In genomic region chr19:10352764-10353671, GRCh38 we compare ENCODE assay signal across 1 cellular context.
TF ChIP-seq lines count a peak whose summit lies in the region.

No MANE protein-coding gene starts in this region.

TF ChIP-seq in A549, 52 proteins besides CTCF, POLR2A, EP300 and RAD21:
- no peak for TF ChIP-seq MAFK (IDR thresholded peaks at IDR 0.05; ENCODE audit: partially characterized antibody)
- TF ChIP-seq CBX8 (IDR thresholded peaks at IDR 0.05) = no peak
- no peak for TF ChIP-seq KDM5A (IDR thresholded peaks at IDR 0.05)
- TF ChIP-seq NFE2L2 (conservative IDR thresholded peaks at IDR 0.05; ENCODE audit: low read length) = no peak
- TF ChIP-seq JUNB (IDR thresholded peaks at IDR 0.05) = no peak
- no peak for TF ChIP-seq ELK1 (IDR thresholded peaks at IDR 0.05; ENCODE audit: low read depth, low read length)
- TF ChIP-seq ZFP36 (IDR thresholded peaks at IDR 0.05; ENCODE audit: borderline replicate concordance, partially characterized antibody) = no peak
- no peak for TF ChIP-seq KDM1A (IDR thresholded peaks at IDR 0.05; ENCODE audit: low read depth)
- no peak for TF ChIP-seq EHMT2 (IDR thresholded peaks at IDR 0.05; ENCODE audit: low read depth)
- TF ChIP-seq, protein P1, sequence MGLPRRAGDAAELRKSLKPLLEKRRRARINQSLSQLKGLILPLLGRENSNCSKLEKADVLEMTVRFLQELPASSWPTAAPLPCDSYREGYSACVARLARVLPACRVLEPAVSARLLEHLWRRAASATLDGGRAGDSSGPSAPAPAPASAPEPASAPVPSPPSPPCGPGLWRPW (IDR thresholded peaks at IDR 0.05) = no peak
- no peak for TF ChIP-seq SREBF2 (IDR thresholded peaks at IDR 0.05)
- TF ChIP-seq EHF (CRISPR knock-in tag; IDR thresholded peaks at IDR 0.05) = no peak
- no peak for TF ChIP-seq CEBPB (IDR thresholded peaks at IDR 0.05)
- no peak for TF ChIP-seq RNF2 (IDR thresholded peaks at IDR 0.05; ENCODE audit: borderline replicate concordance, low read depth)
- TF ChIP-seq PHF8 (IDR thresholded peaks at IDR 0.05; ENCODE audit: borderline replicate concordance, low read depth) = no peak
- TF ChIP-seq, protein P2, sequence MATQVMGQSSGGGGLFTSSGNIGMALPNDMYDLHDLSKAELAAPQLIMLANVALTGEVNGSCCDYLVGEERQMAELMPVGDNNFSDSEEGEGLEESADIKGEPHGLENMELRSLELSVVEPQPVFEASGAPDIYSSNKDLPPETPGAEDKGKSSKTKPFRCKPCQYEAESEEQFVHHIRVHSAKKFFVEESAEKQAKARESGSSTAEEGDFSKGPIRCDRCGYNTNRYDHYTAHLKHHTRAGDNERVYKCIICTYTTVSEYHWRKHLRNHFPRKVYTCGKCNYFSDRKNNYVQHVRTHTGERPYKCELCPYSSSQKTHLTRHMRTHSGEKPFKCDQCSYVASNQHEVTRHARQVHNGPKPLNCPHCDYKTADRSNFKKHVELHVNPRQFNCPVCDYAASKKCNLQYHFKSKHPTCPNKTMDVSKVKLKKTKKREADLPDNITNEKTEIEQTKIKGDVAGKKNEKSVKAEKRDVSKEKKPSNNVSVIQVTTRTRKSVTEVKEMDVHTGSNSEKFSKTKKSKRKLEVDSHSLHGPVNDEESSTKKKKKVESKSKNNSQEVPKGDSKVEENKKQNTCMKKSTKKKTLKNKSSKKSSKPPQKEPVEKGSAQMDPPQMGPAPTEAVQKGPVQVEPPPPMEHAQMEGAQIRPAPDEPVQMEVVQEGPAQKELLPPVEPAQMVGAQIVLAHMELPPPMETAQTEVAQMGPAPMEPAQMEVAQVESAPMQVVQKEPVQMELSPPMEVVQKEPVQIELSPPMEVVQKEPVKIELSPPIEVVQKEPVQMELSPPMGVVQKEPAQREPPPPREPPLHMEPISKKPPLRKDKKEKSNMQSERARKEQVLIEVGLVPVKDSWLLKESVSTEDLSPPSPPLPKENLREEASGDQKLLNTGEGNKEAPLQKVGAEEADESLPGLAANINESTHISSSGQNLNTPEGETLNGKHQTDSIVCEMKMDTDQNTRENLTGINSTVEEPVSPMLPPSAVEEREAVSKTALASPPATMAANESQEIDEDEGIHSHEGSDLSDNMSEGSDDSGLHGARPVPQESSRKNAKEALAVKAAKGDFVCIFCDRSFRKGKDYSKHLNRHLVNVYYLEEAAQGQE (IDR thresholded peaks at IDR 0.05) = no peak
- TF ChIP-seq CHD2 (IDR thresholded peaks at IDR 0.05; ENCODE audit: low read length, partially characterized antibody) = no peak
- TF ChIP-seq ZSCAN20 (CRISPR knock-in tag; IDR thresholded peaks at IDR 0.05) = no peak
- no peak for TF ChIP-seq ZC3H11A (IDR thresholded peaks at IDR 0.05)
